In the genomic region with DNA sequence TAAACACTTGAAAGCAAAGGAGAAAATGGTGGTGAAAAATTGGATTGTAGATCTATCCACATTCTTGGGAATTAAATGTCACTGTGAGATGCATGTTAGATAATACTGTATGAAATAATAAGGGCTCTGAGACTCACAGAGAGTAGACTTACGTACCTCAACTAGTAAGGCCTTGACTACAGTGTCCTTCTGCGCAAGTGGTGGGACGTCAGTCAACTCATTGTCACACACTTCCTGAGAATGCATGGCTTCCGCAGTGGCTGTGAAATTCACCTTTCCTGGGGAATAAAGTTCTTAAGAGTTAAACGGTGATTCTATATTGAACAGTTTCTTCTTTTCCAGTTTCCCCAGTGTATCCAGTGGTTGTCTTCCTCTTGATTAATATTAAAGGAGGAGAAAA, we compare ENCODE assay signal across 12 cellular contexts. TPM values are rescaled to one million over a fixed set of nuclear protein-coding genes. Genes with fewer than 3 reads are reported as not detected.
DNase-seq lines count a peak whose midpoint lies in the region; ATAC-seq and TF ChIP-seq lines count a peak whose summit lies in the region.
"Had no signal": no experiment of that assay in that cellular context is flagged by ENCODE, and none has a peak within 500 bp of the region (broad histone marks: within the 10 kb centered on the region; RNA-seq: fewer than 3 reads in every experiment).

No MANE protein-coding gene starts in this region.

- intact Hi-C loops in right cardiac atrium (cut with DNase I): no loop called here
- intact Hi-C loops in Right ventricle myocardium inferior (cut with DNase I): loop anchor here (5.0 kb wide), 2 partner anchors 68 to 118 kb away; no protein-coding TSS in a partner anchor
- intact Hi-C loops in mammary epithelial cell (cut with micrococcal nuclease): no loop called here

- H3K36me3 ChIP-seq in mammary epithelial cell (ENCODE audit: insufficient read depth, low read length): no peaks in the 10 kb centered on the region

- in situ Hi-C loops in mammary epithelial cell (cut with MboI; ENCODE audit: low sequenced_read_pairs in 2 of 2): no loop called here

- H3K9me3 ChIP-seq in right cardiac atrium (ENCODE audit: control insufficient read depth, low read length): no peaks in the 10 kb centered on the region
- H3K9me3 ChIP-seq in mammary epithelial cell (replicated peaks; ENCODE audit: insufficient read depth, low read length): no peaks in the 10 kb centered on the region

- H3K4me1 Mint-ChIP-seq in natural killer cell treated with Interleukin-12 subunit alpha and Interleukin-12 subunit beta and Interleukin-15 and Interleukin-18, amount 100 ng/mL, for 72 hours (ENCODE audit: low read depth in 2 of 2): peaks cover 8 to 28% of the 10 kb centered on the region in 2 donors

- H3K79me2 ChIP-seq in mammary epithelial cell (ENCODE audit: insufficient read depth, low read length): no peaks in the 10 kb centered on the region

- H3K4me1 ChIP-seq in right cardiac atrium (ENCODE audit: control insufficient read depth, insufficient read depth, low read length) (no peaks in the 10 kb centered on the region), mammary epithelial cell (ENCODE audit: insufficient read depth, low read length) (peaks cover 3% of the 10 kb centered on the region)

- H3K27ac Mint-ChIP-seq in natural killer cell treated with Interleukin-12 subunit alpha and Interleukin-12 subunit beta and Interleukin-15 and Interleukin-18, amount 100 ng/mL, for 72 hours: peak overlapping the region in 1 of 2 donors; percentile 89

- no peaks in the 10 kb centered on the region for H3K36me3 Mint-ChIP-seq in natural killer cell treated with Interleukin-12 subunit alpha and Interleukin-12 subunit beta and Interleukin-15 and Interleukin-18, amount 100 ng/mL, for 72 hours

- H3K9ac ChIP-seq in mammary epithelial cell (ENCODE audit: insufficient read depth, low read length): no peak overlapping the region

- H2AFZ ChIP-seq in mammary epithelial cell (ENCODE audit: low read depth, low read length): no peak overlapping the region

- peak in 1 of 2 donors; percentile 40 for ATAC-seq in right cardiac atrium
- ATAC-seq in Right ventricle myocardium inferior: no peak
- no peak for ATAC-seq in natural killer cell treated with Interleukin-12 subunit alpha and Interleukin-12 subunit beta and Interleukin-15 and Interleukin-18, amount 100 ng/mL, for 72 hours
- ATAC-seq in HG03139 (IDR thresholded peaks at IDR 0.05; ENCODE audit: unreplicated experiment): no peak

- peak overlapping the region; percentile 61 for H3K4me3 ChIP-seq in right cardiac atrium (ENCODE audit: low read length)
- H3K4me3 ChIP-seq in mammary epithelial cell (replicated peaks in 1 of 3; ENCODE audit: insufficient read depth in 1 of 3, low read depth in 2 of 3, low read length in 3 of 3): peak overlapping the region in 1 of 3 experiments; percentile 22

- BruUV-seq in mammary epithelial cell (replicated peaks; lab: Mats Ljungman, UMichigan): no TSS peak

- H3K27me3 ChIP-seq in right cardiac atrium (ENCODE audit: control insufficient read depth, insufficient read depth) (no peaks in the 10 kb centered on the region), mammary epithelial cell (ENCODE audit: insufficient read depth, low read length) (no peaks in the 10 kb centered on the region)

- CTCF ChIA-PET in mammary epithelial cell (lab: Charles Lee; ENCODE audit: low non-redundant PET): no interaction called here

- H4K20me1 ChIP-seq in mammary epithelial cell (ENCODE audit: insufficient read depth, low read length): no peaks in the 10 kb centered on the region

- TF ChIP-seq CTCF in mammary epithelial cell (conservative IDR thresholded peaks at IDR 0.05 in 1 of 2, IDR thresholded peaks at IDR 0.05 in 1 of 2; ENCODE audit: extremely low read depth in 1 of 2, insufficient read depth in 1 of 2, low read depth in 1 of 2, low read length in 2 of 2): no peak

- peak overlapping the region; percentile 97 for H3K4me3 Mint-ChIP-seq in natural killer cell treated with Interleukin-12 subunit alpha and Interleukin-12 subunit beta and Interleukin-15 and Interleukin-18, amount 100 ng/mL, for 72 hours

- peak overlapping the region; percentile 48 for H3K4me2 ChIP-seq in mammary epithelial cell (ENCODE audit: insufficient read depth, low read depth, low read length)

- H3K9me3 Mint-ChIP-seq in natural killer cell treated with Interleukin-12 subunit alpha and Interleukin-12 subunit beta and Interleukin-15 and Interleukin-18, amount 100 ng/mL, for 72 hours: no peaks in the 10 kb centered on the region

- DNase-seq in right cardiac atrium (no peak), Right ventricle myocardium inferior (ENCODE audit: missing footprints) (no peak), mammary epithelial cell (no peak), NOMO-1 (lab: John Stamatoyannopoulos, UW; ENCODE audit: unreplicated experiment in 2 of 2) (no peak), EL (no peak), T1000 (lab: John Stamatoyannopoulos, UW) (no peak)
- DNase-seq in natural killer cell treated with Interleukin-12 subunit alpha and Interleukin-12 subunit beta and Interleukin-15 and Interleukin-18, amount 100 ng/mL, for 72 hours (ENCODE audit: low spot score): no peak
- DNase-seq: MV-4-11 had no signal

- WGBS in right cardiac atrium: 78% methylated on average over 5 of the region's 5 CpGs
- WGBS in mammary epithelial cell (ENCODE audit: low coverage, missing lambda C conversion rate): 81% methylated on average over 5 of the region's 5 CpGs

- H3K27ac ChIP-seq in right cardiac atrium (ENCODE audit: low read length): no peak overlapping the region
- H3K27ac ChIP-seq in mammary epithelial cell (ENCODE audit: insufficient read depth, low read depth, low read length): no peak overlapping the region

- dilution Hi-C loops in mammary epithelial cell (cut with HindIII; ENCODE audit: low sequenced_read_pairs): no loop called here

- peaks cover 0 to 3% of the 10 kb centered on the region in 2 donors for H3K27me3 Mint-ChIP-seq in natural killer cell treated with Interleukin-12 subunit alpha and Interleukin-12 subunit beta and Interleukin-15 and Interleukin-18, amount 100 ng/mL, for 72 hours

RNA-seq across cellular contexts. Expression of gene PZP, which starts 32.6 kb away (rescaled TPM):
- total RNA-seq in right cardiac atrium (under 1 TPM; 0.14 to 0.74 (median 0.43) TPM), Right ventricle myocardium inferior (0.30 TPM), mammary epithelial cell (not detected)
- polyA plus RNA-seq in right cardiac atrium (0.36 TPM), mammary epithelial cell (not detected)
- polyA minus RNA-seq in mammary epithelial cell: not detected
- total RNA-seq in natural killer cell treated with Interleukin-12 subunit alpha and Interleukin-12 subunit beta and Interleukin-15 and Interleukin-18, amount 100 ng/mL, for 72 hours: not detected
- total RNA-seq: G401; HT1080; T-helper 1 cell treated with Interleukin-12 subunit alpha and Interleukin-12 subunit beta and Interleukin-4 antibody, amounts not matched to agents 30 ng/mL and 1 ng/mL, for 36 hours had no signal
